8 cellular contexts compared by ENCODE assay signal in genomic region chr1:68160935-68161334, GRCh38.
DNase-seq lines count a peak whose midpoint lies in the region; ATAC-seq, FAIRE-seq and TF ChIP-seq lines count a peak whose summit lies in the region.
"Not testable (repeated sequence)": the region's sequence is repeated elsewhere in the genome, so short reads cannot be mapped to it uniquely, and the experiment has no call there.

No MANE protein-coding gene starts in this region.

- DNase-seq in GM10266 (ENCODE audit: extremely low spot score): peak; percentile 26

- ATAC-seq in GM18858 (IDR thresholded peaks at IDR 0.05; ENCODE audit: unreplicated experiment) (peak; percentile 98), GM19397 (IDR thresholded peaks at IDR 0.05; ENCODE audit: unreplicated experiment) (peak; percentile 74), GM21526 (IDR thresholded peaks at IDR 0.05; ENCODE audit: low FRiP score, unreplicated experiment) (peak; percentile 97), HG02678 (IDR thresholded peaks at IDR 0.05; ENCODE audit: unreplicated experiment) (peak; percentile 86), HG03066 (IDR thresholded peaks at IDR 0.05; ENCODE audit: low read depth, unreplicated experiment) (peak; percentile 89), HG03460 (IDR thresholded peaks at IDR 0.05; ENCODE audit: unreplicated experiment) (peak; percentile 79)

- FAIRE-seq in colon (lab: Jason Lieb, UNC): peak; percentile 98

- not testable (repeated sequence) for TF ChIP-seq CTCF in GM10266 (IDR thresholded peaks at IDR 0.05; ENCODE audit: control insufficient read depth, insufficient read depth, low read depth, missing control alignments)

Comparison
In these comparisons a context has a peak if more than half of its experiments do, and no peak if none do; other contexts are left out.
1. Peak in every context shown above with its lines: DNase-seq and ATAC-seq.